16 cellular contexts compared by ENCODE assay signal in genomic region chr4:106194801-106195200, GRCh38.
DNase-seq lines count a peak whose midpoint lies in the region; ATAC-seq, FAIRE-seq and TF ChIP-seq lines count a peak whose summit lies in the region.
"Had no signal": no experiment of that assay in that cellular context is flagged by ENCODE, and none has a peak within 500 bp of the region (broad histone marks: within the 10 kb centered on the region; RNA-seq: fewer than 3 reads in every experiment).

No MANE protein-coding gene starts in this region.

- no peaks in the 10 kb centered on the region for H3K9me3 ChIP-seq in AG04450 (ENCODE audit: control insufficient read depth, insufficient read depth, low read length)
- H3K9me3 ChIP-seq in IMR-90 (ENCODE audit: control insufficient read depth, insufficient read depth, low read length), result no peaks in the 10 kb centered on the region
- H3K9me3 ChIP-seq: BE2C had no signal

- H3K4me1 ChIP-seq in IMR-90 (ENCODE audit: control insufficient read depth, insufficient read depth, low read length), result 0 out of 2 replicates have a peak, but pooled peaks cover 2% of the 10 kb centered on the region

- TF ChIP-seq CTCF in AG04450 (IDR thresholded peaks at IDR 0.05; ENCODE audit: low read depth, low read length) (no peak), IMR-90 (conservative IDR thresholded peaks at IDR 0.05; ENCODE audit: low read depth, low read length) (no peak), bronchial epithelial cell (IDR thresholded peaks at IDR 0.05; ENCODE audit: insufficient read depth, low read length, severe bottlenecking) (no peak), mesothelial cell of epicardium (IDR thresholded peaks at IDR 0.05; ENCODE audit: unreplicated experiment) (no peak)

- H3K27me3 ChIP-seq in AG04450 (ENCODE audit: control insufficient read depth, insufficient read depth, low read length) (no peaks in the 10 kb centered on the region), IMR-90 (ENCODE audit: control insufficient read depth, insufficient read depth, low read length) (no peaks in the 10 kb centered on the region), bronchial epithelial cell (ENCODE audit: control insufficient read depth, insufficient read depth, low read length) (no peaks in the 10 kb centered on the region)
- H3K27me3 ChIP-seq: BE2C had no signal

- dilution Hi-C loops in IMR-90 (cut with HindIII; ENCODE audit: low sequenced_read_pairs, unreplicated experiment), result no loop called here

- H2AFZ ChIP-seq in IMR-90 (replicated peaks; ENCODE audit: low read length, poor library complexity), result no peak overlapping the region

- H2AK5ac ChIP-seq in IMR-90 (ENCODE audit: low read depth, low read length), result no peak overlapping the region

- no peaks in the 10 kb centered on the region for H3K79me1 ChIP-seq in IMR-90 (ENCODE audit: low read depth in 1 of 2, low read length in 2 of 2)

- intact Hi-C loops in IMR-90 (cut with micrococcal nuclease), result no loop called here

- no peak overlapping the region for H3K4ac ChIP-seq in IMR-90 (ENCODE audit: low read depth, low read length)

- ATAC-seq in IMR-90 (ENCODE audit: low read depth) (peak; percentile 61), GM21717 (IDR thresholded peaks at IDR 0.05; ENCODE audit: unreplicated experiment) (no peak)

- in situ Hi-C loops in IMR-90 (cut with MboI; ENCODE audit: low sequenced_read_pairs), result no loop called here

- FAIRE-seq in bronchial epithelial cell (lab: Jason Lieb, UNC), result no peak
- FAIRE-seq: G401.6, GM12892 had no signal

- H3K4me3 ChIP-seq in AG04450 (ENCODE audit: low read depth, low read length) (no peak overlapping the region), IMR-90 (ENCODE audit: insufficient read depth, low read depth, low read length) (no peak overlapping the region), bronchial epithelial cell (ENCODE audit: low read depth, low read length) (no peak overlapping the region)

- no peak for TF ChIP-seq RAD21 in IMR-90 (IDR thresholded peaks at IDR 0.05; ENCODE audit: low read length)

- H3K23ac ChIP-seq in IMR-90 (ENCODE audit: low read depth, low read length), result no peak overlapping the region

- H4K8ac ChIP-seq in IMR-90 (ENCODE audit: low read depth in 2 of 2, low read length in 2 of 2), result no peak overlapping the region

- no peak for TF ChIP-seq POLR2A in IMR-90 (IDR thresholded peaks at IDR 0.05; ENCODE audit: low read depth, low read length)

- no peak overlapping the region for H3K4me3 Mint-ChIP-seq in mesothelial cell of epicardium
- H3K4me3 Mint-ChIP-seq: CD4-positive, alpha-beta memory T cell; HFFc6 had no signal

- H3K9me3 Mint-ChIP-seq in mesothelial cell of epicardium, result no peaks in the 10 kb centered on the region
- H3K9me3 Mint-ChIP-seq: CD4-positive, alpha-beta memory T cell; HFFc6 had no signal

- no peak overlapping the region for H3K56ac ChIP-seq in IMR-90 (ENCODE audit: extremely low read depth, insufficient read depth, low read length)

- no CpG with 5 or more reads among the region's 1 CpG for WGBS in IMR-90 (ENCODE audit: extremely low coverage in 2 of 2, insufficient read length in 1 of 2), 2 experiments

- peaks cover under 1% of the 10 kb centered on the region for H3K4me1 Mint-ChIP-seq in mesothelial cell of epicardium
- H3K4me1 Mint-ChIP-seq: CD4-positive, alpha-beta memory T cell had no signal

- H4K20me1 ChIP-seq in IMR-90 (ENCODE audit: insufficient read depth, low read length), result no peaks in the 10 kb centered on the region

- no peak overlapping the region for H4K91ac ChIP-seq in IMR-90 (ENCODE audit: insufficient read depth, low read depth, low read length)

- H3K27me3 Mint-ChIP-seq in mesothelial cell of epicardium (ENCODE audit: low read depth), result no peaks in the 10 kb centered on the region
- H3K27me3 Mint-ChIP-seq: CD4-positive, alpha-beta memory T cell had no signal

- POLR2A ChIA-PET in AG04450 (lab: Yijun Ruan, JAX) (no interaction called here), IMR-90 (lab: Charles Lee; ENCODE audit: unreplicated experiment) (no interaction called here)

- no peak overlapping the region for H4K5ac ChIP-seq in IMR-90 (ENCODE audit: low read depth, low read length)

- no peak overlapping the region for H2BK15ac ChIP-seq in IMR-90 (ENCODE audit: low read depth, low read length)

- no peak overlapping the region for H3K4me2 ChIP-seq in IMR-90 (ENCODE audit: low read depth, low read length)

- H3K36me3 ChIP-seq in IMR-90 (ENCODE audit: control insufficient read depth, insufficient read depth, low read length) (peaks cover 1% of the 10 kb centered on the region; the same call in 1 of the 2 replicates), bronchial epithelial cell (ENCODE audit: control insufficient read depth, insufficient read depth, low read length) (peaks cover 2% of the 10 kb centered on the region)
- H3K36me3 ChIP-seq: BE2C had no signal

- no peak overlapping the region for H2BK5ac ChIP-seq in IMR-90 (ENCODE audit: low read depth, low read length, poor library complexity, severe bottlenecking)

- no TSS peak for BruUV-seq in IMR-90 (replicated peaks; lab: Mats Ljungman, UMichigan)

- peaks cover 14% of the 10 kb centered on the region for H3K36me3 Mint-ChIP-seq in mesothelial cell of epicardium

- peak; percentile 6 for DNase-seq in AG04450 (ENCODE audit: low read depth, low spot score)
- DNase-seq in IMR-90, result peak; percentile 51
- DNase-seq in bronchial epithelial cell (ENCODE audit: low read depth), result peak; percentile 9
- peak; percentile 31 for DNase-seq in iris pigment epithelial cell (ENCODE audit: low read depth)
- no peak for DNase-seq in mesothelial cell of epicardium (ENCODE audit: low spot score in 2 of 2, unreplicated experiment in 2 of 2)
- no peak for DNase-seq in NCI-H2029 treated with DMSO at 0.1 percent for 48 hours (lab: John Stamatoyannopoulos, UW)
- DNase-seq: BE2C; CD4-positive, alpha-beta memory T cell; DMS79; HCEC 1CT; HFFc6 had no signal

- no peak overlapping the region for H2BK120ac ChIP-seq in IMR-90 (ENCODE audit: low read depth, low read length)

- no peak overlapping the region for H2BK20ac ChIP-seq in IMR-90 (ENCODE audit: low read depth, low read length)

- no peak overlapping the region for H3K27ac Mint-ChIP-seq in mesothelial cell of epicardium
- H3K27ac Mint-ChIP-seq: HFFc6 had no signal

- H3K9ac ChIP-seq in IMR-90 (ENCODE audit: low read depth, low read length), result no peak overlapping the region

- H3K18ac ChIP-seq in IMR-90 (ENCODE audit: low read depth, low read length), result no peak overlapping the region

- H3K27ac ChIP-seq in AG04450 (ENCODE audit: low read depth, low read length), result no peak overlapping the region
- H3K27ac ChIP-seq in IMR-90 (ENCODE audit: insufficient read depth, low read length), result no peak overlapping the region
- H3K27ac ChIP-seq: C4-2B, HL-60 had no signal

- CTCF ChIA-PET in AG04450 (lab: Charles Lee) (no interaction called here), IMR-90 (lab: Yijun Ruan, JAX) (interaction anchor here (0.6 kb wide), 1 partner anchor 1061 kb away, joined by 6 read pairs; no protein-coding TSS in a partner anchor)

- no peak overlapping the region for H2AK9ac ChIP-seq in IMR-90 (replicated peaks; ENCODE audit: low read depth, low read length, poor library complexity)

- H3K9me1 ChIP-seq in IMR-90 (ENCODE audit: insufficient read depth, low read length), result no peaks in the 10 kb centered on the region

- no peak overlapping the region for H3K14ac ChIP-seq in IMR-90 (replicated peaks; ENCODE audit: low read depth, low read length)

TF ChIP-seq in IMR-90, 13 proteins besides CTCF, POLR2A, EP300 and RAD21:
- TF ChIP-seq FOS (IDR thresholded peaks at IDR 0.05; ENCODE audit: low read depth, low read length) (no peak; the same call in 1 of the 2 replicates), NFE2L2 (IDR thresholded peaks at IDR 0.05; ENCODE audit: low read depth, low read length) (no peak), USF2 (IDR thresholded peaks at IDR 0.05; ENCODE audit: low read depth, low read length) (no peak), SMC3 (IDR thresholded peaks at IDR 0.05; ENCODE audit: low read depth, low read length) (no peak), CHD1 (IDR thresholded peaks at IDR 0.05; ENCODE audit: low read depth, low read length) (no peak), BHLHE40 (IDR thresholded peaks at IDR 0.05; ENCODE audit: low read depth, low read length) (no peak), RCOR1 (IDR thresholded peaks at IDR 0.05; ENCODE audit: insufficient replicate concordance, low read length) (no peak), RFX5 (IDR thresholded peaks at IDR 0.05; ENCODE audit: low read depth, low read length) (no peak), MXI1 (IDR thresholded peaks at IDR 0.05; ENCODE audit: borderline replicate concordance, low read depth, low read length) (no peak), CEBPB (IDR thresholded peaks at IDR 0.05; ENCODE audit: low read depth, low read length) (no peak), ELK1 (IDR thresholded peaks at IDR 0.05; ENCODE audit: borderline replicate concordance, low read depth, low read length) (no peak)

Comparison
In these comparisons a context has a peak if more than half of its experiments do, and no peak if none do; other contexts are left out.
1. DNase-seq: peak in AG04450 (single experiment), IMR-90 (single experiment), bronchial epithelial cell (single experiment) and iris pigment epithelial cell (single experiment); none in mesothelial cell of epicardium (0 of 2) and NCI-H2029 treated with DMSO at 0.1 percent for 48 hours (single experiment).